In the genomic region with DNA sequence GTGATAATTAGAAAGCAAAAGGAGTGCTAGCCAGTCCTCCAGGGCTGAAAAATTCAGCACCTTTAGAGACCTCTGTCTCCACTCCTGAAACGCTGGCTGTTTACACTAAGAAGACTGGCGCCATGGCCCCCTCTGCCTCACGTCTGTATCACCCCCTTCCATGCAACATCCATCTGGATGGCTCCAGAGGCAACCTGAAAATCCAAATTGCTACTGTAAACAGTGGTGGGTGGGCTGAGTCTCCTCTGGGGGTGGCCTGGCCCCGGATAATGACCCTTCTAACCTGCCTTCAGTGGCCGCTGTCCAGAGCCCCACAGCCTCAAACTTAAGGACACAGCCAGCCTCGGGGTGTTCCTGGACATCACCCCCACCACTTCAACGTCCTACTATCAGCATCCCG, we compare ENCODE assay signal across 9 cellular contexts. TPM values are rescaled to one million over a fixed set of nuclear protein-coding genes. Genes with fewer than 3 reads are reported as not detected.
A peak's percentile ranks its signal among the peaks of the same experiment; 100 is the strongest.
DNase-seq lines count a peak whose midpoint lies in the region; ATAC-seq and TF ChIP-seq lines count a peak whose summit lies in the region.
"Had no signal": no experiment of that assay in that cellular context is flagged by ENCODE, and none has a peak within 500 bp of the region (broad histone marks: within the 10 kb centered on the region; RNA-seq: fewer than 3 reads in every experiment).

No MANE protein-coding gene starts in this region.

- peak overlapping the region; percentile 19 for H3K4me3 Mint-ChIP-seq in activated naive CD4-positive, alpha-beta T cell treated with anti-CD3 and anti-CD28 coated beads for 36 hours
- H3K4me3 Mint-ChIP-seq in activated CD8-positive, alpha-beta memory T cell treated with anti-CD3 and anti-CD28 coated beads, Interleukin-2, amount 10 ng/mL, durations not matched to agents 7 days and 5 days = no peak overlapping the region

- peak overlapping the region; percentile 4 for H4K8ac ChIP-seq in mesenchymal stem cell (ENCODE audit: low read length)

- no peak for TF ChIP-seq EP300 in upper lobe of left lung (IDR thresholded peaks at IDR 0.05)

- peaks cover 39% of the 10 kb centered on the region for H3K27me3 Mint-ChIP-seq in activated naive CD4-positive, alpha-beta T cell treated with anti-CD3 and anti-CD28 coated beads for 36 hours (ENCODE audit: low read depth)
- peaks cover 29% of the 10 kb centered on the region for H3K27me3 Mint-ChIP-seq in activated CD8-positive, alpha-beta memory T cell treated with anti-CD3 and anti-CD28 coated beads, Interleukin-2, amount 10 ng/mL, durations not matched to agents 7 days and 5 days

- no peak overlapping the region for H2BK12ac ChIP-seq in mesenchymal stem cell (ENCODE audit: low read length in 2 of 2)

- no peaks in the 10 kb centered on the region for H3K36me3 Mint-ChIP-seq in activated naive CD4-positive, alpha-beta T cell treated with anti-CD3 and anti-CD28 coated beads for 36 hours (ENCODE audit: low read depth)
- H3K36me3 Mint-ChIP-seq in activated CD8-positive, alpha-beta memory T cell treated with anti-CD3 and anti-CD28 coated beads, Interleukin-2, amount 10 ng/mL, durations not matched to agents 7 days and 5 days = peaks cover 4% of the 10 kb centered on the region

- H3K14ac ChIP-seq in mesenchymal stem cell (ENCODE audit: low read length in 2 of 2) = peak overlapping the region in 1 of 2 experiments; percentile 62

- no peak for TF ChIP-seq CTCF in cardiac fibroblast (IDR thresholded peaks at IDR 0.05; ENCODE audit: low read depth, low read length)
- TF ChIP-seq CTCF in upper lobe of left lung (IDR thresholded peaks at IDR 0.05) = no peak

- H3K9ac ChIP-seq in mesenchymal stem cell (ENCODE audit: low read length) = peak overlapping the region; percentile 88

- H3K27ac ChIP-seq in mesenchymal stem cell (ENCODE audit: low read length, poor library complexity, severe bottlenecking) (no peak overlapping the region), upper lobe of left lung (peak overlapping the region in 1 of 4 donors; percentile 83)

- peak overlapping the region; percentile 99 for H3K4me2 ChIP-seq in mesenchymal stem cell (ENCODE audit: low read length, poor library complexity, severe bottlenecking)

- DNase-seq in activated naive CD4-positive, alpha-beta T cell treated with anti-CD3 and anti-CD28 coated beads for 36 hours = no peak
- DNase-seq in activated naive CD4-positive, alpha-beta T cell treated with anti-CD3 and anti-CD28 coated beads, Interleukin-2, amount 50 U/mL, for 16 hours = no peak
- DNase-seq in cardiac fibroblast (ENCODE audit: low read depth in 2 of 2) (no peak), mesenchymal stem cell (no peak), upper lobe of left lung (no peak)
- DNase-seq in activated CD8-positive, alpha-beta memory T cell treated with anti-CD3 and anti-CD28 coated beads, Interleukin-2, amount 10 ng/mL, durations not matched to agents 7 days and 5 days = no peak

- ATAC-seq in upper lobe of left lung (ENCODE audit: low FRiP score in 2 of 2) (no peak), HG02970 (IDR thresholded peaks at IDR 0.05; ENCODE audit: low FRiP score, unreplicated experiment) (no peak), HG02870 (IDR thresholded peaks at IDR 0.05; ENCODE audit: unreplicated experiment) (no peak)
- ATAC-seq in activated CD8-positive, alpha-beta memory T cell treated with anti-CD3 and anti-CD28 coated beads, Interleukin-2, amount 10 ng/mL, durations not matched to agents 7 days and 5 days = no peak

- H3K27ac Mint-ChIP-seq in activated naive CD4-positive, alpha-beta T cell treated with anti-CD3 and anti-CD28 coated beads for 36 hours = no peak overlapping the region
- H3K27ac Mint-ChIP-seq in activated CD8-positive, alpha-beta memory T cell treated with anti-CD3 and anti-CD28 coated beads, Interleukin-2, amount 10 ng/mL, durations not matched to agents 7 days and 5 days = no peak overlapping the region

- intact Hi-C loops in activated naive CD4-positive, alpha-beta T cell treated with anti-CD3 and anti-CD28 coated beads for 36 hours (cut with micrococcal nuclease) = no loop called here

- no peak overlapping the region for H3K4ac ChIP-seq in mesenchymal stem cell (ENCODE audit: low read depth in 1 of 2, low read length in 2 of 2)

- H3K9me3 Mint-ChIP-seq in activated naive CD4-positive, alpha-beta T cell treated with anti-CD3 and anti-CD28 coated beads for 36 hours = no peaks in the 10 kb centered on the region
- peaks cover 2% of the 10 kb centered on the region for H3K9me3 Mint-ChIP-seq in activated CD8-positive, alpha-beta memory T cell treated with anti-CD3 and anti-CD28 coated beads, Interleukin-2, amount 10 ng/mL, durations not matched to agents 7 days and 5 days (ENCODE audit: low read depth)

- no peak overlapping the region for H2BK15ac ChIP-seq in mesenchymal stem cell (ENCODE audit: low read depth, poor library complexity, severe bottlenecking)

- peak overlapping the region; percentile 88 to 97 for H3K4me3 ChIP-seq in cardiac fibroblast (replicated peaks in 1 of 2; ENCODE audit: low read depth in 2 of 2, low read length in 2 of 2)
- peak overlapping the region; percentile 32 to 100 for H3K4me3 ChIP-seq in mesenchymal stem cell (ENCODE audit: insufficient read depth in 1 of 2, low read depth in 1 of 2, low read length in 2 of 2)
- H3K4me3 ChIP-seq in upper lobe of left lung = peak overlapping the region; percentile 67 to 85 (median 76)

- H3K18ac ChIP-seq in mesenchymal stem cell (ENCODE audit: low read depth in 1 of 2, low read length in 2 of 2) = no peak overlapping the region

- H4K91ac ChIP-seq in mesenchymal stem cell (ENCODE audit: low read length) = no peak overlapping the region

- no peaks in the 10 kb centered on the region for H3K36me3 ChIP-seq in mesenchymal stem cell (ENCODE audit: control insufficient read depth in 1 of 2, insufficient read depth in 2 of 2, low read depth in 1 of 2, low read length in 2 of 2)
- H3K36me3 ChIP-seq in upper lobe of left lung = no peaks in the 10 kb centered on the region

- peak overlapping the region in 1 of 2 experiments; percentile 34 for H3K23ac ChIP-seq in mesenchymal stem cell (ENCODE audit: low read length in 2 of 2)

- peaks cover 11% of the 10 kb centered on the region for H3K4me1 ChIP-seq in mesenchymal stem cell (ENCODE audit: control insufficient read depth, insufficient read depth, low read depth, low read length)
- H3K4me1 ChIP-seq in upper lobe of left lung = peaks cover 7 to 28% (median 12%) of the 10 kb centered on the region in 4 donors

- no peak overlapping the region for H2AK5ac ChIP-seq in mesenchymal stem cell (ENCODE audit: low read length, severe bottlenecking)

- H3K9me3 ChIP-seq in mesenchymal stem cell (ENCODE audit: control insufficient read depth, low read length) (no peaks in the 10 kb centered on the region), upper lobe of left lung (no peaks in the 10 kb centered on the region)

- no peak for TF ChIP-seq POLR2A in upper lobe of left lung (IDR thresholded peaks at IDR 0.05)

- no peaks in the 10 kb centered on the region for H3K27me3 ChIP-seq in mesenchymal stem cell (ENCODE audit: control insufficient read depth in 1 of 2, insufficient read depth in 1 of 2, low read length in 2 of 2)
- H3K27me3 ChIP-seq in upper lobe of left lung = no peaks in the 10 kb centered on the region

- CTCF ChIA-PET in activated naive CD4-positive, alpha-beta T cell treated with anti-CD3 and anti-CD28 coated beads for 36 hours (lab: Charles Lee) = no interaction called here
- CTCF ChIA-PET in activated CD8-positive, alpha-beta memory T cell treated with anti-CD3 and anti-CD28 coated beads, Interleukin-2, amount 10 ng/mL, durations not matched to agents 7 days and 5 days (lab: Charles Lee) = no interaction called here

- peaks cover 7% of the 10 kb centered on the region for H3K4me1 Mint-ChIP-seq in activated naive CD4-positive, alpha-beta T cell treated with anti-CD3 and anti-CD28 coated beads for 36 hours (ENCODE audit: low read depth)
- H3K4me1 Mint-ChIP-seq in activated CD8-positive, alpha-beta memory T cell treated with anti-CD3 and anti-CD28 coated beads, Interleukin-2, amount 10 ng/mL, durations not matched to agents 7 days and 5 days = peaks cover 4% of the 10 kb centered on the region

- 8% methylated on average over 6 of the region's 8 CpGs for WGBS in mesenchymal stem cell
- 11 to 18% methylated on average over 7 to 8 of the region's 8 CpGs for WGBS in upper lobe of left lung, 2 donors

- H2BK120ac ChIP-seq in mesenchymal stem cell (ENCODE audit: low read depth, low read length) = no peak overlapping the region

- H2AFZ ChIP-seq in mesenchymal stem cell (ENCODE audit: low read depth, low read length) = no peak overlapping the region

- H3K79me1 ChIP-seq in mesenchymal stem cell (replicated peaks; ENCODE audit: low read length, poor library complexity, severe bottlenecking) = peaks cover 11% of the 10 kb centered on the region

- no peak overlapping the region for H2BK5ac ChIP-seq in mesenchymal stem cell (ENCODE audit: low read depth, low read length, poor library complexity, severe bottlenecking)

RNA-seq across cellular contexts. Expression of a gene that starts 1.4 kb away (rescaled TPM):
- not detected for total RNA-seq in activated naive CD4-positive, alpha-beta T cell treated with anti-CD3 and anti-CD28 coated beads for 36 hours
- 6.5 TPM for polyA plus RNA-seq in mesenchymal stem cell (2013, experiment 1 of 2)
- 6.3 TPM for polyA plus RNA-seq in mesenchymal stem cell (2013, experiment 2 of 2)
- total RNA-seq in upper lobe of left lung = 10 to 100 TPM; 12.2 to 32.5 (median 15.2) TPM
- total RNA-seq in activated CD8-positive, alpha-beta memory T cell treated with anti-CD3 and anti-CD28 coated beads, Interleukin-2, amount 10 ng/mL, durations not matched to agents 7 days and 5 days = not detected
- total RNA-seq: T-helper 1 cell treated with Interleukin-12 subunit alpha and Interleukin-12 subunit beta and Interleukin-4 antibody, amounts not matched to agents 30 ng/mL and 1 ng/mL, for 36 hours had no signal

Comparison
In these comparisons a context has a peak if more than half of its experiments do, and no peak if none do; other contexts are left out.
1. RNA of a gene that starts 1.4 kb away (total RNA-seq): 12.2 to 32.5 TPM in upper lobe of left lung; not detected in activated naive CD4-positive, alpha-beta T cell treated with anti-CD3 and anti-CD28 coated beads for 36 hours and not detected in activated CD8-positive, alpha-beta memory T cell treated with anti-CD3 and anti-CD28 coated beads, Interleukin-2, amount 10 ng/mL, durations not matched to agents 7 days and 5 days; every median in the first group is over 10 times any median in the second.
2. Peak in every context shown above with its lines, with median percentiles within 50 percentile points of each other: H3K4me3 ChIP-seq.